24 cellular contexts compared by ENCODE assay signal in genomic region chr1:59714966-59715365, GRCh38.
DNase-seq lines count a peak whose midpoint lies in the region; ATAC-seq and TF ChIP-seq lines count a peak whose summit lies in the region.
"Had no signal": no experiment of that assay in that cellular context is flagged by ENCODE, and none has a peak within 500 bp of the region (broad histone marks: within the 10 kb centered on the region; RNA-seq: fewer than 3 reads in every experiment).

No MANE protein-coding gene starts in this region.

- no peak for ATAC-seq in activated T-cell treated with anti-CD3 and anti-CD28 coated beads, Interleukin-2, amount 50 U/mL, for 4 hours
- ATAC-seq in HG02938 (IDR thresholded peaks at IDR 0.05; ENCODE audit: unreplicated experiment) = no peak
- ATAC-seq: GM23338 had no signal

- peaks cover 31% of the 10 kb centered on the region for H3K4me1 Mint-ChIP-seq in brain
- no peaks in the 10 kb centered on the region for H3K4me1 Mint-ChIP-seq in activated T-cell treated with anti-CD3 and anti-CD28 coated beads, Interleukin-2, amount 50 U/mL, for 4 hours (ENCODE audit: low read depth)
- H3K4me1 Mint-ChIP-seq: CD4-positive, alpha-beta memory T cell had no signal

- no peaks in the 10 kb centered on the region for H3K79me2 ChIP-seq in hepatocyte

- H2AFZ ChIP-seq in hepatocyte = no peak overlapping the region
- H2AFZ ChIP-seq: GM23338 had no signal

- TF ChIP-seq CTCF in AG10803 (conservative IDR thresholded peaks at IDR 0.05; ENCODE audit: low read length) = no peak
- TF ChIP-seq CTCF in brain (conservative IDR thresholded peaks at IDR 0.05) = no peak
- no peak for TF ChIP-seq CTCF in hepatocyte (IDR thresholded peaks at IDR 0.05; ENCODE audit: poor library complexity)

- no peaks in the 10 kb centered on the region for H3K27me3 Mint-ChIP-seq in brain
- H3K27me3 Mint-ChIP-seq in activated T-cell treated with anti-CD3 and anti-CD28 coated beads, Interleukin-2, amount 50 U/mL, for 4 hours (ENCODE audit: low read depth) = no peaks in the 10 kb centered on the region
- H3K27me3 Mint-ChIP-seq: CD4-positive, alpha-beta memory T cell had no signal

- no peak overlapping the region for H3K27ac ChIP-seq in hepatocyte
- H3K27ac ChIP-seq: SK-N-MC had no signal

- H3K27ac Mint-ChIP-seq in brain = peak overlapping the region in 3 of 5 experiments; percentile 6 to 64 (median 18)
- H3K27ac Mint-ChIP-seq: CD4-positive, alpha-beta memory T cell; GM23338; H9 had no signal

- H3K36me3 Mint-ChIP-seq in brain = peaks cover 22% of the 10 kb centered on the region
- H3K36me3 Mint-ChIP-seq in activated T-cell treated with anti-CD3 and anti-CD28 coated beads, Interleukin-2, amount 50 U/mL, for 4 hours (ENCODE audit: insufficient read depth) = no peaks in the 10 kb centered on the region
- H3K36me3 Mint-ChIP-seq: CD4-positive, alpha-beta memory T cell had no signal

- no peak overlapping the region for H3K4me3 Mint-ChIP-seq in brain
- H3K4me3 Mint-ChIP-seq in activated T-cell treated with anti-CD3 and anti-CD28 coated beads, Interleukin-2, amount 50 U/mL, for 4 hours = no peak overlapping the region
- H3K4me3 Mint-ChIP-seq: CD4-positive, alpha-beta memory T cell; GM23338; H9 had no signal

- H3K9me2 ChIP-seq in hepatocyte (replicated peaks; ENCODE audit: insufficient read depth) = no peaks in the 10 kb centered on the region

- H3K9me3 Mint-ChIP-seq in brain = peaks cover 6 to 17% (median 8%) of the 10 kb centered on the region in 5 experiments
- H3K9me3 Mint-ChIP-seq in activated T-cell treated with anti-CD3 and anti-CD28 coated beads, Interleukin-2, amount 50 U/mL, for 4 hours = no peaks in the 10 kb centered on the region

- no peaks in the 10 kb centered on the region for H3K36me3 ChIP-seq in hepatocyte (replicated peaks; ENCODE audit: insufficient read depth, low read depth)

- DNase-seq in AG10803 (ENCODE audit: low read depth) = peak; percentile 62
- DNase-seq in globus pallidus (ENCODE audit: low spot score) = peak; percentile 26
- DNase-seq in putamen (ENCODE audit: low spot score) = peak; percentile 27
- DNase-seq in activated T-cell treated with anti-CD3 and anti-CD28 coated beads, Interleukin-2, amount 50 U/mL, for 4 hours = no peak
- no peak for DNase-seq in hepatocyte (ENCODE audit: low spot score)
- DNase-seq: AML-193; CD4-positive, alpha-beta memory T cell; COR-L47; DMS53; H9; KBM-7; MV-4-11; NCI-H1105; NCI-H1436 treated with DMSO at 0.1 percent for 48 hours; NCI-H2029; NCI-H446; NCI-H524 treated with DMSO at 0.1 percent for 48 hours; NCI-H774; RPMI8226; SHP77 treated with DMSO at 0.1 percent for 48 hours had no signal

- H3K4me1 ChIP-seq in hepatocyte (ENCODE audit: insufficient read depth) = no peaks in the 10 kb centered on the region

- WGBS in hepatocyte (ENCODE audit: low lambda C conversion rate, missing lambda C conversion rate) = 67% methylated on average over 1 of the region's 1 CpG

- no peaks in the 10 kb centered on the region for H3K27me3 ChIP-seq in hepatocyte

- H4K20me1 ChIP-seq in hepatocyte (ENCODE audit: insufficient read depth, poor library complexity, severe bottlenecking) = no peaks in the 10 kb centered on the region

- H3K4me2 ChIP-seq in hepatocyte = no peak overlapping the region
- H3K4me2 ChIP-seq: GM23338 had no signal

- H3K4me3 ChIP-seq in AG10803 (ENCODE audit: low read length) = no peak overlapping the region
- H3K4me3 ChIP-seq in hepatocyte = no peak overlapping the region
- H3K4me3 ChIP-seq: GM23338, SK-N-MC had no signal

- H3K9me3 ChIP-seq in hepatocyte (ENCODE audit: low read depth) = no peaks in the 10 kb centered on the region

Comparison
In these comparisons a context has a peak if more than half of its experiments do, and no peak if none do; other contexts are left out.
1. DNase-seq: peak in AG10803 (single experiment), globus pallidus (single experiment) and putamen (single experiment); none in activated T-cell treated with anti-CD3 and anti-CD28 coated beads, Interleukin-2, amount 50 U/mL, for 4 hours (single experiment) and hepatocyte (single experiment).